8 cellular contexts compared by ENCODE assay signal in genomic region chr22:30423296-30423958, GRCh38. TPM values are rescaled to one million over a fixed set of nuclear protein-coding genes. Genes with fewer than 3 reads are reported as not detected.
DNase-seq lines count a peak whose midpoint lies in the region; ATAC-seq, FAIRE-seq and TF ChIP-seq lines count a peak whose summit lies in the region.

No MANE protein-coding gene starts in this region.

- peak overlapping the region; percentile 83 for H3K4me2 ChIP-seq in OCI-LY1 (ENCODE audit: low read length)
- H3K4me2 ChIP-seq in skeletal muscle satellite cell (ENCODE audit: low read length), result peak overlapping the region; percentile 80

- H3K36me3 Mint-ChIP-seq in activated naive CD4-positive, alpha-beta T cell treated with anti-CD3 and anti-CD28 coated beads, Interleukin-2, amount 50 U/mL, for 72 hours, result peaks cover 19 to 43% of the 10 kb centered on the region in 2 donors

- H3K4me1 ChIP-seq in OCI-LY1 (ENCODE audit: insufficient read depth, low read length, severe bottlenecking), result peaks cover 43% of the 10 kb centered on the region
- H3K4me1 ChIP-seq in right cardiac atrium (ENCODE audit: control insufficient read depth, insufficient read depth, low read length), result peaks cover 6% of the 10 kb centered on the region
- peaks cover 78% of the 10 kb centered on the region for H3K4me1 ChIP-seq in skeletal muscle satellite cell (ENCODE audit: control insufficient read depth, insufficient read depth, low read length)

- H3F3A ChIP-seq in OCI-LY1 (ENCODE audit: insufficient read depth, low read length), result no peaks in the 10 kb centered on the region

- H3K9me3 ChIP-seq in OCI-LY1 (ENCODE audit: low read length), result no peaks in the 10 kb centered on the region
- no peaks in the 10 kb centered on the region for H3K9me3 ChIP-seq in right cardiac atrium (ENCODE audit: control insufficient read depth, low read length)
- H3K9me3 ChIP-seq in skeletal muscle satellite cell (replicated peaks; ENCODE audit: low read length), result no peaks in the 10 kb centered on the region

- no peak overlapping the region for H2AFZ ChIP-seq in OCI-LY1 (ENCODE audit: low read length)

- H4K20me1 ChIP-seq in OCI-LY1 (ENCODE audit: insufficient read depth, low read length), result no peaks in the 10 kb centered on the region

- H3K9ac ChIP-seq in OCI-LY1 (ENCODE audit: low read length) (peak overlapping the region; percentile 93), skeletal muscle satellite cell (ENCODE audit: low read depth, low read length) (peak overlapping the region; percentile 90)

- no peaks in the 10 kb centered on the region for H3K27me3 ChIP-seq in OCI-LY1 (ENCODE audit: insufficient read depth, low read length)
- no peaks in the 10 kb centered on the region for H3K27me3 ChIP-seq in right cardiac atrium (ENCODE audit: control insufficient read depth, insufficient read depth)
- no peaks in the 10 kb centered on the region for H3K27me3 ChIP-seq in skeletal muscle satellite cell (ENCODE audit: control insufficient read depth, insufficient read depth, low read length)

- peaks cover 31% of the 10 kb centered on the region for H3K36me3 ChIP-seq in OCI-LY1 (ENCODE audit: insufficient read depth, low read length)
- peaks cover 32% of the 10 kb centered on the region for H3K36me3 ChIP-seq in skeletal muscle satellite cell (ENCODE audit: insufficient read depth, low read length)

- intact Hi-C loops in right cardiac atrium (cut with DNase I), result no loop called here

- under 1% methylated on average over 45 of the region's 45 CpGs for WGBS in right cardiac atrium

- no peaks in the 10 kb centered on the region for H3K9me2 ChIP-seq in OCI-LY1 (ENCODE audit: low read depth, low read length)

- no peak for FAIRE-seq in D721Med (lab: Jason Lieb, UNC)

- DNase-seq in activated naive CD4-positive, alpha-beta T cell treated with anti-CD3 and anti-CD28 coated beads, Interleukin-2, amount 50 U/mL, for 72 hours (ENCODE audit: low spot score in 2 of 2), result peak; percentile 50 to 82
- DNase-seq in right cardiac atrium, result peak in 1 of 3 donors; percentile 80
- DNase-seq in NCI-H1092 (lab: John Stamatoyannopoulos, UW), result no peak
- no peak for DNase-seq in D721Med (ENCODE audit: insufficient read length, low spot score)

- H3K79me2 ChIP-seq in OCI-LY1 (ENCODE audit: insufficient read depth, low read length), result no peaks in the 10 kb centered on the region

- H3K27ac Mint-ChIP-seq in activated naive CD4-positive, alpha-beta T cell treated with anti-CD3 and anti-CD28 coated beads, Interleukin-2, amount 50 U/mL, for 72 hours, result peak overlapping the region; percentile 95 to 98

- H3K27ac ChIP-seq in OCI-LY1 (ENCODE audit: low read depth, low read length, poor library complexity, severe bottlenecking) (peak overlapping the region; percentile 67), right cardiac atrium (ENCODE audit: low read length) (peak overlapping the region; percentile 72)

- TF ChIP-seq CTCF in OCI-LY1 (IDR thresholded peaks at IDR 0.05; ENCODE audit: low read length) (no peak), D721Med (IDR thresholded peaks at IDR 0.05; ENCODE audit: insufficient read depth, missing control alignments) (no peak)

- H3K9me3 Mint-ChIP-seq in activated naive CD4-positive, alpha-beta T cell treated with anti-CD3 and anti-CD28 coated beads, Interleukin-2, amount 50 U/mL, for 72 hours, result no peaks in the 10 kb centered on the region

- H3K4me3 ChIP-seq in OCI-LY1 (ENCODE audit: low read depth, low read length, poor library complexity, severe bottlenecking) (peak overlapping the region; percentile 81), right cardiac atrium (ENCODE audit: low read length) (peak overlapping the region; percentile 53), skeletal muscle satellite cell (ENCODE audit: low read length) (peak overlapping the region; percentile 63)

- ATAC-seq in GM18519 (IDR thresholded peaks at IDR 0.05; ENCODE audit: low FRiP score, unreplicated experiment), result peak; percentile 15
- ATAC-seq in HG02759 (IDR thresholded peaks at IDR 0.05; ENCODE audit: unreplicated experiment), result peak; percentile 34
- peak; percentile 5 to 48 for ATAC-seq in activated naive CD4-positive, alpha-beta T cell treated with anti-CD3 and anti-CD28 coated beads, Interleukin-2, amount 50 U/mL, for 72 hours
- peak; percentile 71 to 72 for ATAC-seq in right cardiac atrium

RNA-seq across cellular contexts. Expression of gene MTFP1, which starts 2.1 kb away (rescaled TPM):
- 10 to 100 TPM; 17.9 to 68.3 TPM for total RNA-seq in activated naive CD4-positive, alpha-beta T cell treated with anti-CD3 and anti-CD28 coated beads, Interleukin-2, amount 50 U/mL, for 72 hours
- total RNA-seq in right cardiac atrium, result 10 to 100 TPM; 15.5 to 29.3 (median 18.6) TPM
- 38.9 TPM for polyA plus RNA-seq in right cardiac atrium
- 14.7 and 19.2 TPM in 2 replicates for total RNA-seq in skeletal muscle satellite cell (2012; rRNA removed)

RNA-seq across cellular contexts. Expression of gene SEC14L2, which starts 26.6 kb away (rescaled TPM):
- total RNA-seq in activated naive CD4-positive, alpha-beta T cell treated with anti-CD3 and anti-CD28 coated beads, Interleukin-2, amount 50 U/mL, for 72 hours, result 10 to 100 TPM; 13.9 to 16.3 TPM
- 1 to 10 TPM; 2.0 to 5.5 (median 3.5) TPM for total RNA-seq in right cardiac atrium
- polyA plus RNA-seq in right cardiac atrium, result 1.6 TPM
- 24.6 and 33.9 TPM in 2 replicates for total RNA-seq in skeletal muscle satellite cell (2012; rRNA removed)

RNA-seq across cellular contexts. Expression of gene RNF215, which starts 36.2 kb away (rescaled TPM):
- 10 to 100 TPM in 1 of 2 donors, 1 to 10 TPM in 1; 6.8 to 11.8 TPM for total RNA-seq in activated naive CD4-positive, alpha-beta T cell treated with anti-CD3 and anti-CD28 coated beads, Interleukin-2, amount 50 U/mL, for 72 hours
- total RNA-seq in right cardiac atrium, result 10 to 100 TPM in 3 of 4 donors, 1 to 10 TPM in 1; 8.7 to 17.0 (median 12.7) TPM
- 5.7 TPM for polyA plus RNA-seq in right cardiac atrium
- total RNA-seq in skeletal muscle satellite cell (2012; rRNA removed), result 19.5 and 20.5 TPM in 2 replicates

RNA-seq across cellular contexts. Expression of gene SEC14L3, which starts 48.4 kb away (rescaled TPM):
- not detected for total RNA-seq in activated naive CD4-positive, alpha-beta T cell treated with anti-CD3 and anti-CD28 coated beads, Interleukin-2, amount 50 U/mL, for 72 hours
- total RNA-seq in right cardiac atrium, result not detected
- polyA plus RNA-seq in right cardiac atrium, result not detected
- not detected in 2 replicates for total RNA-seq in skeletal muscle satellite cell (2012; rRNA removed)

Comparison
In these comparisons a context has a peak if more than half of its experiments do, and no peak if none do; other contexts are left out.
1. ATAC-seq: peak in every context shown above with its lines; median percentile 72 in right cardiac atrium; 34 in HG02759; 26 in activated naive CD4-positive, alpha-beta T cell treated with anti-CD3 and anti-CD28 coated beads, Interleukin-2, amount 50 U/mL, for 72 hours; 15 in GM18519.
2. DNase-seq: peak in activated naive CD4-positive, alpha-beta T cell treated with anti-CD3 and anti-CD28 coated beads, Interleukin-2, amount 50 U/mL, for 72 hours (2 of 2); none in NCI-H1092 (single experiment) and D721Med (single experiment).
3. Peak in every context shown above with its lines, with median percentiles within 50 percentile points of each other: H3K4me3 ChIP-seq.